2 cellular contexts compared by ENCODE assay signal in the genomic region with DNA sequence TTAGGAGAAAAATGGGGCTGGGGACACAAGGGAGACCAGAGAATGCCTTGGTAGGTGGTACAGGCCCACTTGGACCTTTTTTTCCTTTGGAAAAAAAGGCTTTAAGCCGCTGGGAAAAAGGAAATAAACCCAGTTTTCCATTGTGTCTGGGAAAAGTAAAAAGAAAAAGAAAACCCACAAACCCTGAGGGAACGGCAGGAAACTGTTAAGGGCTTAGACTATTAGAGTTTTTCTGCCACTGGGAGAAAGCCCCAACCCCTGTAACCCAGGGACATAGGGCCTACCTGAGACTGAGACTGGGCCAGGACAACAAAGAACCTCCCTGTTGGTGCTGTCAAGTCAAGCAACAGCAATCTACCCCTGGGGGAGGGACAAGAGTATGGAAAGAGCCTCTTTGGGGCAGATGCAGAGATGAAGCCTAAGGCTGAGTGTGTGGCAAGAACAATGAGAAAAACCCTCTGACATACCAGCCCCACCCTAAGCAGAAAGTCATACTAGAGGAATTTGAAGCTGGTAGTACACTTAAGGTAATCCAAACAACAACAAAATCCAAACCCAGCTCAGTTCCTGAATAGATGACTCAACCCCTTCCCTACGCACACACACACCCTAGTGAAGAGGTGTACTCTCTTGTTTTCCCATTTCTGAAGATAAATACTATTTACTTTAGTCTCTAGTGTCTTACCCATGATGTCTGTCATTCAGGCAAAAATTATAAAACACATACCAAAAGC.
TF ChIP-seq lines count a peak whose summit lies in the region.

No MANE protein-coding gene starts in this region.

TF ChIP-seq in K562, 482 proteins besides CTCF, POLR2A, EP300 and RAD21:
- TF ChIP-seq SRF (CRISPR knock-in tag; IDR thresholded peaks at IDR 0.05), result no peak
- TF ChIP-seq MED1 (CRISPR knock-in tag; IDR thresholded peaks at IDR 0.05; ENCODE audit: borderline replicate concordance), result no peak
- TF ChIP-seq, protein P1, sequence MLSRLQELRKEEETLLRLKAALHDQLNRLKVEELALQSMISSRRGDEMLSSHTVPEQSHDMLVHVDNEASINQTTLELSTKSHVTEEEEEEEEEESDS (CRISPR knock-in tag; IDR thresholded peaks at IDR 0.05), result no peak
- TF ChIP-seq ETV5 (CRISPR knock-in tag; IDR thresholded peaks at IDR 0.05; ENCODE audit: low read depth), result no peak
- no peak for TF ChIP-seq ZNF586 (CRISPR knock-in tag; conservative IDR thresholded peaks at IDR 0.05)
- TF ChIP-seq HMG20A (CRISPR knock-in tag; conservative IDR thresholded peaks at IDR 0.05), result no peak
- no peak for TF ChIP-seq BCL6 (CRISPR knock-in tag; IDR thresholded peaks at IDR 0.05)
- TF ChIP-seq ZFPM2 (CRISPR knock-in tag; IDR thresholded peaks at IDR 0.05), result no peak
- TF ChIP-seq ASH1L (IDR thresholded peaks at IDR 0.05; ENCODE audit: borderline replicate concordance, low read depth, partially characterized antibody), result no peak
- no peak for TF ChIP-seq ZNF175 (CRISPR knock-in tag; IDR thresholded peaks at IDR 0.05; ENCODE audit: low read depth)
- no peak for TF ChIP-seq HLTF (IDR thresholded peaks at IDR 0.05)

TF ChIP-seq in HepG2, 621 proteins besides CTCF, POLR2A, EP300 and RAD21 (continues in another document):
- TF ChIP-seq REST (IDR thresholded peaks at IDR 0.05; ENCODE audit: borderline replicate concordance in 1 of 2, low read depth in 1 of 2, low read length in 2 of 2), result no peak
- peak; percentile 13; the same call in 1 of the 2 replicates for TF ChIP-seq RARA (CRISPR knock-in tag; IDR thresholded peaks at IDR 0.05)
- peak; percentile 74 for TF ChIP-seq TEAD3 (CRISPR knock-in tag; optimal IDR thresholded peaks at IDR 0.05; ENCODE audit: borderline replicate concordance)
- TF ChIP-seq FOXA1 (IDR thresholded peaks at IDR 0.05), result 0 out of 2 replicates have a peak, but pooled peaks have one; percentile 48
- peak; percentile 38; the same call in 1 of the 2 replicates for TF ChIP-seq FOXA1 (CRISPR knock-in tag; IDR thresholded peaks at IDR 0.05)
- TF ChIP-seq, protein P2, sequence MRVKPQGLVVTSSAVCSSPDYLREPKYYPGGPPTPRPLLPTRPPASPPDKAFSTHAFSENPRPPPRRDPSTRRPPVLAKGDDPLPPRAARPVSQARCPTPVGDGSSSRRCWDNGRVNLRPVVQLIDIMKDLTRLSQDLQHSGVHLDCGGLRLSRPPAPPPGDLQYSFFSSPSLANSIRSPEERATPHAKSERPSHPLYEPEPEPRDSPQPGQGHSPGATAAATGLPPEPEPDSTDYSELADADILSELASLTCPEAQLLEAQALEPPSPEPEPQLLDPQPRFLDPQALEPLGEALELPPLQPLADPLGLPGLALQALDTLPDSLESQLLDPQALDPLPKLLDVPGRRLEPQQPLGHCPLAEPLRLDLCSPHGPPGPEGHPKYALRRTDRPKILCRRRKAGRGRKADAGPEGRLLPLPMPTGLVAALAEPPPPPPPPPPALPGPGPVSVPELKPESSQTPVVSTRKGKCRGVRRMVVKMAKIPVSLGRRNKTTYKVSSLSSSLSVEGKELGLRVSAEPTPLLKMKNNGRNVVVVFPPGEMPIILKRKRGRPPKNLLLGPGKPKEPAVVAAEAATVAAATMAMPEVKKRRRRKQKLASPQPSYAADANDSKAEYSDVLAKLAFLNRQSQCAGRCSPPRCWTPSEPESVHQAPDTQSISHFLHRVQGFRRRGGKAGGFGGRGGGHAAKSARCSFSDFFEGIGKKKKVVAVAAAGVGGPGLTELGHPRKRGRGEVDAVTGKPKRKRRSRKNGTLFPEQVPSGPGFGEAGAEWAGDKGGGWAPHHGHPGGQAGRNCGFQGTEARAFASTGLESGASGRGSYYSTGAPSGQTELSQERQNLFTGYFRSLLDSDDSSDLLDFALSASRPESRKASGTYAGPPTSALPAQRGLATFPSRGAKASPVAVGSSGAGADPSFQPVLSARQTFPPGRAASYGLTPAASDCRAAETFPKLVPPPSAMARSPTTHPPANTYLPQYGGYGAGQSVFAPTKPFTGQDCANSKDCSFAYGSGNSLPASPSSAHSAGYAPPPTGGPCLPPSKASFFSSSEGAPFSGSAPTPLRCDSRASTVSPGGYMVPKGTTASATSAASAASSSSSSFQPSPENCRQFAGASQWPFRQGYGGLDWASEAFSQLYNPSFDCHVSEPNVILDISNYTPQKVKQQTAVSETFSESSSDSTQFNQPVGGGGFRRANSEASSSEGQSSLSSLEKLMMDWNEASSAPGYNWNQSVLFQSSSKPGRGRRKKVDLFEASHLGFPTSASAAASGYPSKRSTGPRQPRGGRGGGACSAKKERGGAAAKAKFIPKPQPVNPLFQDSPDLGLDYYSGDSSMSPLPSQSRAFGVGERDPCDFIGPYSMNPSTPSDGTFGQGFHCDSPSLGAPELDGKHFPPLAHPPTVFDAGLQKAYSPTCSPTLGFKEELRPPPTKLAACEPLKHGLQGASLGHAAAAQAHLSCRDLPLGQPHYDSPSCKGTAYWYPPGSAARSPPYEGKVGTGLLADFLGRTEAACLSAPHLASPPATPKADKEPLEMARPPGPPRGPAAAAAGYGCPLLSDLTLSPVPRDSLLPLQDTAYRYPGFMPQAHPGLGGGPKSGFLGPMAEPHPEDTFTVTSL (CRISPR knock-in tag; IDR thresholded peaks at IDR 0.05; ENCODE audit: borderline replicate concordance), result peak; percentile 42; the same call in 1 of the 2 replicates
- no peak for TF ChIP-seq ATF7-NPFF (CRISPR knock-in tag; IDR thresholded peaks at IDR 0.05; ENCODE audit: low read depth)
- TF ChIP-seq HOXA3 (CRISPR knock-in tag; IDR thresholded peaks at IDR 0.05), result no peak
- peak; percentile 15; the same call in 1 of the 2 replicates for TF ChIP-seq HMG20A (CRISPR knock-in tag; IDR thresholded peaks at IDR 0.05; ENCODE audit: borderline replicate concordance)
- TF ChIP-seq, protein P3, sequence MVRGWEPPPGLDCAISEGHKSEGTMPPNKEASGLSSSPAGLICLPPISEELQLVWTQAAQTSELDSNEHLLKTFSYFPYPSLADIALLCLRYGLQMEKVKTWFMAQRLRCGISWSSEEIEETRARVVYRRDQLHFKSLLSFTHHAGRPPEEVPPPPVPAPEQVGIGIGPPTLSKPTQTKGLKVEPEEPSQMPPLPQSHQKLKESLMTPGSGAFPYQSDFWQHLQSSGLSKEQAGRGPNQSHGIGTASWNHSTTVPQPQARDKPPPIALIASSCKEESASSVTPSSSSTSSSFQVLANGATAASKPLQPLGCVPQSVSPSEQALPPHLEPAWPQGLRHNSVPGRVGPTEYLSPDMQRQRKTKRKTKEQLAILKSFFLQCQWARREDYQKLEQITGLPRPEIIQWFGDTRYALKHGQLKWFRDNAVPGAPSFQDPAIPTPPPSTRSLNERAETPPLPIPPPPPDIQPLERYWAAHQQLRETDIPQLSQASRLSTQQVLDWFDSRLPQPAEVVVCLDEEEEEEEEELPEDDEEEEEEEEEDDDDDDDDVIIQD (CRISPR knock-in tag; IDR thresholded peaks at IDR 0.05; ENCODE audit: low read depth), result peak; percentile 59; the same call in 1 of the 2 replicates
- 0 out of 2 replicates have a peak, but pooled peaks have one; percentile 22 for TF ChIP-seq KAT8 (CRISPR knock-in tag; IDR thresholded peaks at IDR 0.05)
- TF ChIP-seq ETV5 (CRISPR knock-in tag; IDR thresholded peaks at IDR 0.05; ENCODE audit: borderline replicate concordance), result peak; percentile 64; the same call in 1 of the 2 replicates
- TF ChIP-seq ZNF792 (CRISPR knock-in tag; IDR thresholded peaks at IDR 0.05), result 0 out of 2 replicates have a peak, but pooled peaks have one; percentile 41
- peak; percentile 50; the same call in 1 of the 2 replicates for TF ChIP-seq GATAD2A (CRISPR knock-in tag; IDR thresholded peaks at IDR 0.05)
- TF ChIP-seq FOXO1 (CRISPR knock-in tag; IDR thresholded peaks at IDR 0.05), result peak; percentile 36; the same call in 1 of the 2 replicates
- TF ChIP-seq, protein P4, sequence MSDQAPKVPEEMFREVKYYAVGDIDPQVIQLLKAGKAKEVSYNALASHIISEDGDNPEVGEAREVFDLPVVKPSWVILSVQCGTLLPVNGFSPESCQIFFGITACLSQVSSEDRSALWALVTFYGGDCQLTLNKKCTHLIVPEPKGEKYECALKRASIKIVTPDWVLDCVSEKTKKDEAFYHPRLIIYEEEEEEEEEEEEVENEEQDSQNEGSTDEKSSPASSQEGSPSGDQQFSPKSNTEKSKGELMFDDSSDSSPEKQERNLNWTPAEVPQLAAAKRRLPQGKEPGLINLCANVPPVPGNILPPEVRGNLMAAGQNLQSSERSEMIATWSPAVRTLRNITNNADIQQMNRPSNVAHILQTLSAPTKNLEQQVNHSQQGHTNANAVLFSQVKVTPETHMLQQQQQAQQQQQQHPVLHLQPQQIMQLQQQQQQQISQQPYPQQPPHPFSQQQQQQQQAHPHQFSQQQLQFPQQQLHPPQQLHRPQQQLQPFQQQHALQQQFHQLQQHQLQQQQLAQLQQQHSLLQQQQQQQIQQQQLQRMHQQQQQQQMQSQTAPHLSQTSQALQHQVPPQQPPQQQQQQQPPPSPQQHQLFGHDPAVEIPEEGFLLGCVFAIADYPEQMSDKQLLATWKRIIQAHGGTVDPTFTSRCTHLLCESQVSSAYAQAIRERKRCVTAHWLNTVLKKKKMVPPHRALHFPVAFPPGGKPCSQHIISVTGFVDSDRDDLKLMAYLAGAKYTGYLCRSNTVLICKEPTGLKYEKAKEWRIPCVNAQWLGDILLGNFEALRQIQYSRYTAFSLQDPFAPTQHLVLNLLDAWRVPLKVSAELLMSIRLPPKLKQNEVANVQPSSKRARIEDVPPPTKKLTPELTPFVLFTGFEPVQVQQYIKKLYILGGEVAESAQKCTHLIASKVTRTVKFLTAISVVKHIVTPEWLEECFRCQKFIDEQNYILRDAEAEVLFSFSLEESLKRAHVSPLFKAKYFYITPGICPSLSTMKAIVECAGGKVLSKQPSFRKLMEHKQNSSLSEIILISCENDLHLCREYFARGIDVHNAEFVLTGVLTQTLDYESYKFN (CRISPR knock-in tag; conservative IDR thresholded peaks at IDR 0.05), result peak; percentile 43; the same call in 1 of the 2 replicates
- TF ChIP-seq ZNF7 (CRISPR knock-in tag; IDR thresholded peaks at IDR 0.05), result peak; percentile 20; the same call in 1 of the 2 replicates
- peak; percentile 59; the same call in 1 of the 2 replicates for TF ChIP-seq RXRB (CRISPR knock-in tag; IDR thresholded peaks at IDR 0.05; ENCODE audit: borderline replicate concordance)
- TF ChIP-seq FOXA3 (CRISPR knock-in tag; IDR thresholded peaks at IDR 0.05), result peak; percentile 62
- no peak for TF ChIP-seq ZNF605 (CRISPR knock-in tag; IDR thresholded peaks at IDR 0.05)
- TF ChIP-seq FOXP1 (IDR thresholded peaks at IDR 0.05), result peak; percentile 67
- peak; percentile 74 for TF ChIP-seq FOXP1 (CRISPR knock-in tag; IDR thresholded peaks at IDR 0.05)
- peak; percentile 34; the same call in 1 of the 2 replicates for TF ChIP-seq NCOA2 (CRISPR knock-in tag; IDR thresholded peaks at IDR 0.05)
- TF ChIP-seq ATF4 (CRISPR knock-in tag; IDR thresholded peaks at IDR 0.05), result peak in 1 of 2 experiments; percentile 56; a peak in 2 of 4 replicates
- TF ChIP-seq RFXANK (CRISPR knock-in tag; IDR thresholded peaks at IDR 0.05), result no peak
- TF ChIP-seq ARID5B (CRISPR knock-in tag; IDR thresholded peaks at IDR 0.05), result peak; percentile 70
- peak; percentile 91 for TF ChIP-seq FOSL2 (CRISPR knock-in tag; IDR thresholded peaks at IDR 0.05)
